Comparison of ENCODE assay signal across 18 cellular contexts in genomic region chr11:134474942-134475341, GRCh38.
"Had no signal": no experiment of that assay in that cellular context is flagged by ENCODE, and none has a peak within 500 bp of the region (broad histone marks: within the 10 kb centered on the region; RNA-seq: fewer than 3 reads in every experiment).

No MANE protein-coding gene starts in this region.

- H3K36me3 ChIP-seq: heart right ventricle, pancreas, right atrium auricular region, vagina had no signal

- H3K27ac ChIP-seq: epithelial cell of prostate, heart right ventricle, pancreas, psoas muscle, right atrium auricular region, testis, vagina had no signal

- H3K4me3 ChIP-seq: heart right ventricle, pancreas, psoas muscle, right atrium auricular region, testis, vagina had no signal

- H3K27me3 ChIP-seq: right atrium auricular region, testis, vagina had no signal

- ATAC-seq: activated naive CD8-positive, alpha-beta T cell treated with anti-CD3 and anti-CD28 coated beads, Interleukin-2, amount 50 U/mL, for 24 hours; heart right ventricle; left colon; pancreas; psoas muscle; stimulated activated memory B cell treated with anti-CD40 and anti-IgM and Interleukin-4, amounts not matched to agents 10 μg/mL and 1 μg/mL and 100 μg/mL, for 72 hours had no signal

- H3K9me3 ChIP-seq: heart right ventricle, pancreas, psoas muscle, right atrium auricular region, testis, vagina had no signal

- DNase-seq: activated B cell treated with CpG ODN at 0.5 μM for 24 hours; activated CD4-positive, alpha-beta T cell treated with anti-CD3 and anti-CD28 coated beads, Interleukin-2, amount 10 ng/mL, durations not matched to agents 7 days and 5 days; activated effector memory CD4-positive, alpha-beta T cell treated with Interleukin-2 at 50 U/mL for 16 hours; activated naive CD4-positive, alpha-beta T cell treated with anti-CD3 and anti-CD28 coated beads, Interleukin-2, amount 10 ng/mL, durations not matched to agents 7 days and 5 days; activated naive CD8-positive, alpha-beta T cell treated with anti-CD3 and anti-CD28 coated beads, Interleukin-2, amount 50 U/mL, for 24 hours; cerebellar nuclear complex; cortex of kidney; heart right ventricle; left colon; pancreas; psoas muscle; T-helper 1 cell; testis; trophoblast cell had no signal

- H3K4me1 ChIP-seq: heart right ventricle, pancreas, psoas muscle, right atrium auricular region, testis, vagina had no signal
